ENCODE assay signal across 8 cellular contexts in genomic region chr5:174317261-174317894, GRCh38.
DNase-seq lines count a peak whose midpoint lies in the region; ATAC-seq and TF ChIP-seq lines count a peak whose summit lies in the region.

No MANE protein-coding gene starts in this region.

- no peaks in the 10 kb centered on the region for H3K79me1 ChIP-seq in neuronal stem cell (ENCODE audit: low read depth, low read length)

- TF ChIP-seq CTCF in HEK293 (tag by site-specific recombination; IDR thresholded peaks at IDR 0.05) (peak; percentile 92), RWPE1 (conservative IDR thresholded peaks at IDR 0.05; ENCODE audit: low read depth) (peak; percentile 84), fibroblast of lung (conservative IDR thresholded peaks at IDR 0.05 in 1 of 2, IDR thresholded peaks at IDR 0.05 in 1 of 2; ENCODE audit: low read depth in 1 of 2, low read length in 2 of 2) (peak; percentile 82 to 91)

- H3K9me3 ChIP-seq in HEK293 (ENCODE audit: control insufficient read depth, insufficient read depth, low read depth, low read length): no peaks in the 10 kb centered on the region
- H3K9me3 ChIP-seq in fibroblast of lung (ENCODE audit: control insufficient read depth, insufficient read depth, low read depth, low read length): no peaks in the 10 kb centered on the region
- H3K9me3 ChIP-seq in neuronal stem cell (replicated peaks in 1 of 2; ENCODE audit: control insufficient read depth in 2 of 2, insufficient read depth in 1 of 2, low read depth in 1 of 2, low read length in 2 of 2): no peaks in the 10 kb centered on the region

- H3K4ac ChIP-seq in neuronal stem cell (ENCODE audit: low read length): no peak overlapping the region

- no peak overlapping the region for H3K14ac ChIP-seq in neuronal stem cell (ENCODE audit: low read length)

- H3K4me3 ChIP-seq in HEK293 (ENCODE audit: low read depth, low read length) (no peak overlapping the region), fibroblast of lung (replicated peaks in 1 of 4; ENCODE audit: control extremely low read depth in 1 of 4, insufficient read depth in 1 of 4, low read depth in 3 of 4, low read length in 4 of 4) (no peak overlapping the region), neuronal stem cell (ENCODE audit: low read length in 2 of 2) (no peak overlapping the region)

- no peaks in the 10 kb centered on the region for H3K79me2 ChIP-seq in fibroblast of lung (ENCODE audit: control insufficient read depth, insufficient read depth, low read length)

- H3K9ac ChIP-seq in fibroblast of lung (ENCODE audit: insufficient read depth, low read length): no peak overlapping the region
- H3K9ac ChIP-seq in neuronal stem cell (ENCODE audit: low read depth, low read length, poor library complexity): no peak overlapping the region

- H3K4me2 ChIP-seq in fibroblast of lung (ENCODE audit: extremely low read depth, insufficient read depth, low read length) (no peak overlapping the region), neuronal stem cell (ENCODE audit: insufficient read depth, low read length, poor library complexity, severe bottlenecking) (no peak overlapping the region)

- CTCF ChIA-PET in HEK293 (lab: Yijun Ruan, JAX): interaction anchor here (0.5 to 6.7 kb wide), 42 partner anchors 9 to 1946 kb away, joined by 3 to 113 read pairs (median 4); partner anchors contain the start of genes BOD1 and NSG2
- CTCF ChIA-PET in RWPE1 (lab: Yijun Ruan, JAX): interaction anchor here (0.5 to 3.4 kb wide), 40 partner anchors 8 to 1359 kb away, joined by 3 to 41 read pairs (median 4); partner anchors contain the start of gene NSG2

- no peak overlapping the region for H2BK120ac ChIP-seq in neuronal stem cell (ENCODE audit: low read depth, low read length)

- no peak overlapping the region for H2BK5ac ChIP-seq in neuronal stem cell (ENCODE audit: low read length)

- H4K8ac ChIP-seq in neuronal stem cell (ENCODE audit: low read depth, low read length): no peak overlapping the region

- no CpG with 5 or more reads among the region's 11 CpGs for WGBS in neuronal stem cell (ENCODE audit: extremely low coverage in 2 of 2, insufficient read length in 2 of 2, insufficient replicate concordance in 1 of 2), 2 donors

- no peak overlapping the region for H2AFZ ChIP-seq in fibroblast of lung (ENCODE audit: low read length)
- H2AFZ ChIP-seq in neuronal stem cell (ENCODE audit: low read length): no peak overlapping the region

- H3K27me3 ChIP-seq in fibroblast of lung (ENCODE audit: control insufficient read depth, insufficient read depth, low read length): no peaks in the 10 kb centered on the region
- H3K27me3 ChIP-seq in neuronal stem cell (ENCODE audit: control insufficient read depth in 3 of 3, insufficient read depth in 3 of 3, low read depth in 1 of 3, low read length in 3 of 3): peaks cover 0 to 10% (median 0%) of the 10 kb centered on the region in 3 experiments

- no peak overlapping the region for H3K18ac ChIP-seq in neuronal stem cell (ENCODE audit: low read length)

- no peak overlapping the region for H4K91ac ChIP-seq in neuronal stem cell (ENCODE audit: low read depth, low read length, poor library complexity)

- DNase-seq in AG20443 (ENCODE audit: low spot score) (peak; percentile 86), RWPE1 (ENCODE audit: low spot score) (peak; percentile 77), fibroblast of lung (ENCODE audit: low read depth in 2 of 2) (peak; percentile 45 to 56), neuronal stem cell (ENCODE audit: low spot score) (peak; percentile 62)
- no peak for DNase-seq in activated CD4-positive, alpha-beta T cell treated with anti-CD3 and anti-CD28 coated beads, Interleukin-2, amount 50 U/mL, for 48 hours

- no peaks in the 10 kb centered on the region for H3K4me1 ChIP-seq in HEK293 (ENCODE audit: control insufficient read depth, insufficient read depth, low read length)
- no peaks in the 10 kb centered on the region for H3K4me1 ChIP-seq in fibroblast of lung (ENCODE audit: control insufficient read depth, extremely low read depth, insufficient read depth, low read length)
- peaks cover 0 to 3% of the 10 kb centered on the region in 2 donors for H3K4me1 ChIP-seq in neuronal stem cell (ENCODE audit: control insufficient read depth in 2 of 2, insufficient read depth in 1 of 2, low read depth in 1 of 2, low read length in 2 of 2)

- no peak overlapping the region for H2BK15ac ChIP-seq in neuronal stem cell (ENCODE audit: low read length)

- no peak overlapping the region for H2BK12ac ChIP-seq in neuronal stem cell (ENCODE audit: low read length)

- POLR2A ChIA-PET in HEK293 (lab: Yijun Ruan, JAX): interaction anchor here (1.1 kb wide), 1 partner anchor 272 kb away, joined by 4 read pairs; the partner anchor contains the start of gene NSG2
- POLR2A ChIA-PET in RWPE1 (lab: Yijun Ruan, JAX; ENCODE audit: low non-redundant PET): no interaction called here

- H2AK5ac ChIP-seq in neuronal stem cell (ENCODE audit: low read depth, low read length): no peak overlapping the region

- H4K20me1 ChIP-seq in fibroblast of lung (ENCODE audit: control insufficient read depth, extremely low read depth, insufficient read depth, low read length): no peaks in the 10 kb centered on the region

- no peak overlapping the region for H3K23ac ChIP-seq in neuronal stem cell (ENCODE audit: low read depth, low read length, poor library complexity)

- ATAC-seq in HG03135 (IDR thresholded peaks at IDR 0.05; ENCODE audit: unreplicated experiment) (no peak), GM18502 (IDR thresholded peaks at IDR 0.05; ENCODE audit: poor library complexity, unreplicated experiment) (no peak)

- no peak overlapping the region for H3K27ac ChIP-seq in HEK293 (ENCODE audit: extremely low read depth, low read depth, low read length)
- no peak overlapping the region for H3K27ac ChIP-seq in RWPE1
- no peak overlapping the region for H3K27ac ChIP-seq in fibroblast of lung (ENCODE audit: insufficient read depth, low read length)
- H3K27ac ChIP-seq in neuronal stem cell (replicated peaks; ENCODE audit: low read length): no peak overlapping the region

- H3K36me3 ChIP-seq in HEK293 (ENCODE audit: control insufficient read depth in 2 of 2, insufficient read depth in 1 of 2, low read length in 2 of 2) (no peaks in the 10 kb centered on the region), fibroblast of lung (ENCODE audit: control insufficient read depth, insufficient read depth, low read length) (peaks cover 1% of the 10 kb centered on the region), neuronal stem cell (replicated peaks in 1 of 2; ENCODE audit: control insufficient read depth in 2 of 2, insufficient read depth in 2 of 2, low read length in 2 of 2) (no peaks in the 10 kb centered on the region)

TF ChIP-seq in HEK293, 187 proteins besides CTCF, POLR2A, EP300 and RAD21:
- TF ChIP-seq, protein P1, sequence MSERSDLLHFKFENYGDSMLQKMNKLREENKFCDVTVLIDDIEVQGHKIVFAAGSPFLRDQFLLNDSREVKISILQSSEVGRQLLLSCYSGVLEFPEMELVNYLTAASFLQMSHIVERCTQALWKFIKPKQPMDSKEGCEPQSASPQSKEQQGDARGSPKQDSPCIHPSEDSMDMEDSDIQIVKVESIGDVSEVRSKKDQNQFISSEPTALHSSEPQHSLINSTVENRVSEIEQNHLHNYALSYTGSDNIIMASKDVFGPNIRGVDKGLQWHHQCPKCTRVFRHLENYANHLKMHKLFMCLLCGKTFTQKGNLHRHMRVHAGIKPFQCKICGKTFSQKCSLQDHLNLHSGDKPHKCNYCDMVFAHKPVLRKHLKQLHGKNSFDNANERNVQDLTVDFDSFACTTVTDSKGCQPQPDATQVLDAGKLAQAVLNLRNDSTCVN (tag by site-specific recombination; optimal IDR thresholded peaks at IDR 0.05): peak; percentile 12
- 0 out of 2 replicates have a peak, but pooled peaks have one; percentile 9 for TF ChIP-seq EGR2 (tag by site-specific recombination; IDR thresholded peaks at IDR 0.05; ENCODE audit: low read depth)
- peak; percentile 50; the same call in 1 of the 2 replicates for TF ChIP-seq ZNF660 (tag by site-specific recombination; IDR thresholded peaks at IDR 0.05)
- 0 out of 2 replicates have a peak, but pooled peaks have one; percentile 49 for TF ChIP-seq ZSCAN30 (tag by site-specific recombination; IDR thresholded peaks at IDR 0.05)
- peak; percentile 90 for TF ChIP-seq ZNF654 (tag by site-specific recombination; IDR thresholded peaks at IDR 0.05; ENCODE audit: low read depth)
- peak; percentile 77 for TF ChIP-seq ZFHX2 (tag by site-specific recombination; conservative IDR thresholded peaks at IDR 0.05)
- peak; percentile 44; the same call in 1 of the 2 replicates for TF ChIP-seq IKZF3 (tag by site-specific recombination; IDR thresholded peaks at IDR 0.05)
- no peak for TF ChIP-seq ZNF132 (tag by site-specific recombination; IDR thresholded peaks at IDR 0.05; ENCODE audit: borderline replicate concordance)
- 0 out of 2 replicates have a peak, but pooled peaks have one; percentile 13 for TF ChIP-seq GLIS1 (tag by site-specific recombination; IDR thresholded peaks at IDR 0.05)
- no peak for TF ChIP-seq SCRT1 (tag by site-specific recombination; IDR thresholded peaks at IDR 0.05; ENCODE audit: borderline replicate concordance)

Comparison
In these comparisons a context has a peak if more than half of its experiments do, and no peak if none do; other contexts are left out.
1. DNase-seq: peak in AG20443 (single experiment), RWPE1 (single experiment), fibroblast of lung (2 of 2) and neuronal stem cell (single experiment); none in activated CD4-positive, alpha-beta T cell treated with anti-CD3 and anti-CD28 coated beads, Interleukin-2, amount 50 U/mL, for 48 hours (0 of 2).
2. Peak in every context shown above with its lines, with median percentiles within 50 percentile points of each other: CTCF ChIP-seq.